ENCODE assay signal across 29 cellular contexts in genomic region chr4:142030010-142030409, GRCh38.
"Had no signal": no experiment of that assay in that cellular context is flagged by ENCODE, and none has a peak within 500 bp of the region (broad histone marks: within the 10 kb centered on the region; RNA-seq: fewer than 3 reads in every experiment).

No MANE protein-coding gene starts in this region.

- H3K4me3 Mint-ChIP-seq: effector memory CD8-positive, alpha-beta T cell; memory B cell; naive B cell; nephron; stimulated activated naive B cell treated with anti-CD40 and anti-IgM and Interleukin-4, amounts not matched to agents 10 μg/mL and 1 μg/mL and 100 μg/mL, for 72 hours; stimulated activated naive CD8-positive, alpha-beta T cell treated with anti-CD3 and anti-CD28 coated beads, Interleukin-15, Interleukin-2, amounts not matched to agents 100 ng/mL and 50 ng/mL, for 24 hours had no signal

- H3K4me1 Mint-ChIP-seq: memory B cell; naive B cell; stimulated activated naive B cell treated with anti-CD40 and anti-IgM and Interleukin-4, amounts not matched to agents 10 μg/mL and 1 μg/mL and 100 μg/mL, for 72 hours had no signal

- H3K27ac Mint-ChIP-seq: memory B cell; naive B cell; nephron; stimulated activated naive B cell treated with anti-CD40 and anti-IgM and Interleukin-4, amounts not matched to agents 10 μg/mL and 1 μg/mL and 100 μg/mL, for 72 hours; stimulated activated naive CD8-positive, alpha-beta T cell treated with anti-CD3 and anti-CD28 coated beads, Interleukin-15, Interleukin-2, amounts not matched to agents 100 ng/mL and 50 ng/mL, for 24 hours had no signal

- ATAC-seq: effector memory CD8-positive, alpha-beta T cell; esophagus mucosa; gastrocnemius medialis; left colon; psoas muscle; right lobe of liver; stimulated activated naive B cell treated with anti-CD40 and anti-IgM and Interleukin-4, amounts not matched to agents 10 μg/mL and 1 μg/mL and 100 μg/mL, for 72 hours had no signal

- H3K9me3 ChIP-seq: gastrocnemius medialis, ovary, psoas muscle, right lobe of liver, thoracic aorta, tibial nerve, upper lobe of left lung had no signal

- H3K27me3 ChIP-seq: gastrocnemius medialis, ovary, right lobe of liver, tibial nerve, upper lobe of left lung had no signal

- H3K4me1 ChIP-seq: psoas muscle, right lobe of liver, tibial nerve, upper lobe of left lung had no signal

- DNase-seq: cerebellar nuclear complex; cortex of kidney; effector memory CD8-positive, alpha-beta T cell; foreskin fibroblast; gastrocnemius medialis; head of caudate nucleus; hippocampal formation; left colon; naive B cell; occipital lobe; ovary; posterior cingulate gyrus; psoas muscle; right lobe of liver; small intestine; stimulated activated CD4-positive, alpha-beta T cell treated with anti-CD3 and anti-CD28 coated beads, Interleukin-15, amount 100 ng/mL, for 24 hours; stimulated activated CD4-positive, alpha-beta T cell treated with anti-CD3 and anti-CD28 coated beads, Interleukin-2, amount 100 ng/mL, for 48 hours; stimulated activated naive B cell treated with anti-CD40 and anti-IgM and Interleukin-4, amounts not matched to agents 10 μg/mL and 1 μg/mL and 100 μg/mL, for 72 hours; upper lobe of left lung had no signal

- H3K36me3 Mint-ChIP-seq: memory B cell; naive B cell; stimulated activated naive B cell treated with anti-CD40 and anti-IgM and Interleukin-4, amounts not matched to agents 10 μg/mL and 1 μg/mL and 100 μg/mL, for 72 hours had no signal

- H3K27ac ChIP-seq: epithelial cell of prostate, gastrocnemius medialis, ovary, psoas muscle, right lobe of liver, thoracic aorta, tibial nerve, upper lobe of left lung had no signal

- H3K9me3 Mint-ChIP-seq: effector memory CD8-positive, alpha-beta T cell; memory B cell; naive B cell; nephron; stimulated activated naive B cell treated with anti-CD40 and anti-IgM and Interleukin-4, amounts not matched to agents 10 μg/mL and 1 μg/mL and 100 μg/mL, for 72 hours; stimulated activated naive CD8-positive, alpha-beta T cell treated with anti-CD3 and anti-CD28 coated beads, Interleukin-15, Interleukin-2, amounts not matched to agents 100 ng/mL and 50 ng/mL, for 24 hours had no signal

- H3K27me3 Mint-ChIP-seq: effector memory CD8-positive, alpha-beta T cell; memory B cell; naive B cell; stimulated activated naive B cell treated with anti-CD40 and anti-IgM and Interleukin-4, amounts not matched to agents 10 μg/mL and 1 μg/mL and 100 μg/mL, for 72 hours; stimulated activated naive CD8-positive, alpha-beta T cell treated with anti-CD3 and anti-CD28 coated beads, Interleukin-15, Interleukin-2, amounts not matched to agents 100 ng/mL and 50 ng/mL, for 24 hours had no signal

- H3K36me3 ChIP-seq: gastrocnemius medialis, ovary, right lobe of liver, thoracic aorta, tibial nerve, upper lobe of left lung had no signal

- FAIRE-seq: islet of Langerhans, small intestine, urothelium cell line had no signal

- H3K4me3 ChIP-seq: gastrocnemius medialis, lung, ovary, psoas muscle, right lobe of liver, thoracic aorta, tibial nerve, upper lobe of left lung had no signal
